In genomic region chr1:224266105-224266935, GRCh38 we compare ENCODE assay signal across 12 cellular contexts.
A peak's percentile ranks its signal among the peaks of the same experiment; 100 is the strongest.
DNase-seq lines count a peak whose midpoint lies in the region; ATAC-seq and TF ChIP-seq lines count a peak whose summit lies in the region.
"Had no signal": no experiment of that assay in that cellular context is flagged by ENCODE, and none has a peak within 500 bp of the region (broad histone marks: within the 10 kb centered on the region; RNA-seq: fewer than 3 reads in every experiment).

No MANE protein-coding gene starts in this region.

- H2BK120ac ChIP-seq in trophoblast cell (ENCODE audit: insufficient read depth, low read length, poor library complexity): no peak overlapping the region

- H3K27me3 Mint-ChIP-seq in activated CD4-positive, alpha-beta T cell treated with anti-CD3 and anti-CD28 coated beads for 36 hours: no peaks in the 10 kb centered on the region

- no peak overlapping the region for H3K18ac ChIP-seq in trophoblast cell (ENCODE audit: low read length)

- intact Hi-C loops in activated CD4-positive, alpha-beta T cell treated with anti-CD3 and anti-CD28 coated beads for 36 hours (cut with DNase I, micrococcal nuclease): no loop called here
- intact Hi-C loops in OCI-LY7 (cut with micrococcal nuclease; ENCODE audit: unreplicated experiment) (loop anchor here (5.0 kb wide), 1 partner anchor 84 kb away; the partner anchor contains the start of gene DEGS1), gastrocnemius medialis (cut with DNase I; ENCODE audit: low total_unique reads) (no loop called here)

- H3K4me3 Mint-ChIP-seq in activated CD4-positive, alpha-beta T cell treated with anti-CD3 and anti-CD28 coated beads for 36 hours: no peak overlapping the region

- no peaks in the 10 kb centered on the region for H4K20me1 ChIP-seq in OCI-LY7 (ENCODE audit: insufficient read depth, low read length)

- H3K4me1 ChIP-seq in OCI-LY7 (ENCODE audit: insufficient read depth, low read length, poor library complexity, severe bottlenecking) (peaks cover 14% of the 10 kb centered on the region), trophoblast cell (ENCODE audit: control insufficient read depth in 1 of 2, insufficient read depth in 2 of 2, low read length in 2 of 2) (peaks cover 0 to 2% of the 10 kb centered on the region in 2 experiments), gastrocnemius medialis (no peaks in the 10 kb centered on the region)
- H3K4me1 ChIP-seq: right atrium auricular region had no signal

- H3K4me1 Mint-ChIP-seq in activated CD4-positive, alpha-beta T cell treated with anti-CD3 and anti-CD28 coated beads for 36 hours: peaks cover 16% of the 10 kb centered on the region

- CTCF ChIA-PET in activated CD4-positive, alpha-beta T cell treated with anti-CD3 and anti-CD28 coated beads for 36 hours (lab: Charles Lee): interaction anchor here (1.4 kb wide), 1 partner anchor 150 kb away, joined by 4 read pairs; no protein-coding TSS in a partner anchor
- CTCF ChIA-PET in OCI-LY7 (lab: Charles Lee; ENCODE audit: unreplicated experiment): no interaction called here

- H2AFZ ChIP-seq in OCI-LY7 (ENCODE audit: low read length) (no peak overlapping the region), trophoblast cell (ENCODE audit: insufficient read depth, low read length, poor library complexity) (no peak overlapping the region)

- H3K4ac ChIP-seq in trophoblast cell (ENCODE audit: low read depth, low read length): no peak overlapping the region

- no peak overlapping the region for H2BK12ac ChIP-seq in trophoblast cell (ENCODE audit: low read length)

- H2AK5ac ChIP-seq in trophoblast cell (ENCODE audit: low read length): no peak overlapping the region

- H3K9me2 ChIP-seq in OCI-LY7 (ENCODE audit: insufficient read depth, low read length): no peaks in the 10 kb centered on the region

- no peak overlapping the region for H4K8ac ChIP-seq in trophoblast cell (ENCODE audit: low read depth, low read length)

- H4K91ac ChIP-seq in trophoblast cell (ENCODE audit: low read depth, low read length): no peak overlapping the region

- H4K12ac ChIP-seq in trophoblast cell (ENCODE audit: low read depth, low read length): no peak overlapping the region

- in situ Hi-C loops in gastrocnemius medialis (cut with MboI; ENCODE audit: low sequenced_read_pairs in 4 of 4): no loop called here

- ATAC-seq in activated CD4-positive, alpha-beta T cell treated with anti-CD3 and anti-CD28 coated beads for 36 hours: no peak
- peak; percentile 69 for ATAC-seq in GM21723 (IDR thresholded peaks at IDR 0.05; ENCODE audit: unreplicated experiment)
- no peak for ATAC-seq in gastrocnemius medialis
- ATAC-seq: left colon had no signal

- peaks cover 34% of the 10 kb centered on the region for H3K36me3 Mint-ChIP-seq in activated CD4-positive, alpha-beta T cell treated with anti-CD3 and anti-CD28 coated beads for 36 hours (ENCODE audit: low read depth)

- H2BK5ac ChIP-seq in trophoblast cell (ENCODE audit: low read depth, low read length, poor library complexity): no peak overlapping the region

- no peaks in the 10 kb centered on the region for H3K9me3 Mint-ChIP-seq in activated CD4-positive, alpha-beta T cell treated with anti-CD3 and anti-CD28 coated beads for 36 hours (ENCODE audit: low read depth)

- H3K4me2 ChIP-seq in OCI-LY7 (ENCODE audit: low read length) (no peak overlapping the region), trophoblast cell (ENCODE audit: low read length) (no peak overlapping the region)

- TF ChIP-seq CTCF in OCI-LY7 (conservative IDR thresholded peaks at IDR 0.05; ENCODE audit: low read length) (no peak), gastrocnemius medialis (IDR thresholded peaks at IDR 0.05 in 4 of 5, conservative IDR thresholded peaks at IDR 0.05 in 1 of 5) (no peak)

- H3K9me3 ChIP-seq in OCI-LY7 (ENCODE audit: low read length) (no peaks in the 10 kb centered on the region), trophoblast cell (ENCODE audit: insufficient read depth, low read depth, low read length) (no peaks in the 10 kb centered on the region), gastrocnemius medialis (no peaks in the 10 kb centered on the region)
- H3K9me3 ChIP-seq: right atrium auricular region had no signal

- H3K27ac Mint-ChIP-seq in activated CD4-positive, alpha-beta T cell treated with anti-CD3 and anti-CD28 coated beads for 36 hours: peak overlapping the region; percentile 37

- peaks cover 58% of the 10 kb centered on the region for H3K36me3 ChIP-seq in OCI-LY7 (ENCODE audit: insufficient read depth, low read length)
- H3K36me3 ChIP-seq in trophoblast cell (ENCODE audit: control insufficient read depth in 1 of 2, insufficient read depth in 2 of 2, low read length in 2 of 2): peaks cover 3% of the 10 kb centered on the region in 2 experiments
- H3K36me3 ChIP-seq in gastrocnemius medialis: peaks cover 0 to 33% of the 10 kb centered on the region in 2 donors

- WGBS in trophoblast cell (ENCODE audit: extremely low coverage, insufficient coverage, insufficient read length): no CpG with 5 or more reads among the region's 3 CpGs

- H3K27me3 ChIP-seq in trophoblast cell (ENCODE audit: insufficient read depth, low read length) (no peaks in the 10 kb centered on the region), gastrocnemius medialis (no peaks in the 10 kb centered on the region)
- H3K27me3 ChIP-seq: right atrium auricular region had no signal

- H3K27ac ChIP-seq in OCI-LY7 (ENCODE audit: low read depth, low read length, poor library complexity, severe bottlenecking): peak overlapping the region; percentile 4
- peak overlapping the region; percentile 6 for H3K27ac ChIP-seq in trophoblast cell (ENCODE audit: low read depth, low read length)
- no peak overlapping the region for H3K27ac ChIP-seq in gastrocnemius medialis
- H3K27ac ChIP-seq: right atrium auricular region had no signal

- POLR2A ChIA-PET in activated CD4-positive, alpha-beta T cell treated with anti-CD3 and anti-CD28 coated beads for 36 hours (lab: Charles Lee): no interaction called here
- POLR2A ChIA-PET in OCI-LY7 (lab: Charles Lee): interaction anchor here (0.5 to 2.3 kb wide), 3 partner anchors 14 to 43 kb away, joined by 3 to 6 read pairs (median 6); no protein-coding TSS in a partner anchor

- no peak overlapping the region for H3K4me3 ChIP-seq in OCI-LY7 (ENCODE audit: low read depth, low read length, poor library complexity, severe bottlenecking)
- H3K4me3 ChIP-seq in trophoblast cell (ENCODE audit: low read depth, low read length): no peak overlapping the region
- no peak overlapping the region for H3K4me3 ChIP-seq in gastrocnemius medialis
- H3K4me3 ChIP-seq: right atrium auricular region had no signal

- no peaks in the 10 kb centered on the region for H3K79me1 ChIP-seq in trophoblast cell (ENCODE audit: low read length)

- DNase-seq in activated CD4-positive, alpha-beta T cell treated with anti-CD3 and anti-CD28 coated beads for 36 hours: no peak
- DNase-seq in activated CD4-positive, alpha-beta T cell treated with anti-CD3 and anti-CD28 coated beads, Interleukin-2, amount 50 U/mL, for 4 hours: no peak
- DNase-seq in OCI-LY7 (ENCODE audit: low spot score) (peak; percentile 51), trophoblast cell (peak; percentile 15 to 86), mucosa of gallbladder (ENCODE audit: low spot score) (no peak), HCEC 1CT (no peak), gastrocnemius medialis (no peak)
- DNase-seq: activated CD4-positive, CD25-positive, alpha-beta regulatory T cell; left colon; MV-4-11 had no signal

- TSS peak; percentile 17 for BruUV-seq in OCI-LY7 (replicated peaks; lab: Mats Ljungman, UMichigan)

- no peak overlapping the region for H3K14ac ChIP-seq in trophoblast cell (ENCODE audit: low read length)

- TF ChIP-seq POLR2A in gastrocnemius medialis (IDR thresholded peaks at IDR 0.05): no peak

- no peak overlapping the region for H3K23ac ChIP-seq in trophoblast cell (ENCODE audit: low read length)

- H3K79me2 ChIP-seq in OCI-LY7 (ENCODE audit: insufficient read depth, low read depth, low read length) (no peaks in the 10 kb centered on the region), trophoblast cell (ENCODE audit: control insufficient read depth, insufficient read depth, low read length, poor library complexity) (no peaks in the 10 kb centered on the region)

- no peak overlapping the region for H3K9ac ChIP-seq in trophoblast cell (ENCODE audit: low read length)

Comparison
In these comparisons a context has a peak if more than half of its experiments do, and no peak if none do; other contexts are left out.
1. DNase-seq: peak in OCI-LY7 (single experiment) and trophoblast cell (2 of 2); none in activated CD4-positive, alpha-beta T cell treated with anti-CD3 and anti-CD28 coated beads for 36 hours (single experiment), activated CD4-positive, alpha-beta T cell treated with anti-CD3 and anti-CD28 coated beads, Interleukin-2, amount 50 U/mL, for 4 hours (0 of 2), mucosa of gallbladder (single experiment), HCEC 1CT (single experiment) and gastrocnemius medialis (0 of 2).
2. H3K27ac ChIP-seq: peak in OCI-LY7 (single experiment) and trophoblast cell (single experiment); none in gastrocnemius medialis (0 of 4).